17 cellular contexts compared by ENCODE assay signal in the genomic region with DNA sequence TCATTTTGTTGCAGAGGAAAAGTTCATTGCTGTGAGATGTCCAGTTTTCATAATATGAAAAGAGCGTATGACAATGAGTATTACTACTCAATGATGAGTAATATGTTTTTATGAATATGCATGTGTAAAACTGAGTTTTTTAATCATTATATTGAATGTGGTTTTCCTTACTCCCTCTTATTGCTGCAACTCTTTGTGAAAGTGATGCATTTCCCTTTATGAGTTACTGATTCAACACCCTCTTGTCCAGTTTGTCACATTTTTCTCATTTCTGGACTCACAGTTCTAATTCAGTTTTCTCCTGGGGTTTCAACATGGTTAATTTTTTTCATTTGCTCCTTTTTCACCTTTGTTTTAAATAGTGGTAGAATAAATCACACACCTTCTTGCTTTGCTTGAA. TPM values are rescaled to one million over a fixed set of nuclear protein-coding genes. Genes with fewer than 3 reads are reported as not detected.
DNase-seq lines count a peak whose midpoint lies in the region; ATAC-seq, FAIRE-seq and TF ChIP-seq lines count a peak whose summit lies in the region.
"Had no signal": no experiment of that assay in that cellular context is flagged by ENCODE, and none has a peak within 500 bp of the region (broad histone marks: within the 10 kb centered on the region; RNA-seq: fewer than 3 reads in every experiment).

No MANE protein-coding gene starts in this region.

- peak; percentile 72 for ATAC-seq in GM19395 (IDR thresholded peaks at IDR 0.05; ENCODE audit: unreplicated experiment)
- ATAC-seq in HG03097 (IDR thresholded peaks at IDR 0.05; ENCODE audit: low FRiP score, unreplicated experiment) = peak; percentile 75

- H3K4me3 ChIP-seq in endothelial cell of umbilical vein (replicated peaks in 1 of 3; ENCODE audit: insufficient read depth in 1 of 3, low read depth in 1 of 3, low read length in 3 of 3) (no peak overlapping the region), colonic mucosa (no peak overlapping the region)
- H3K4me3 ChIP-seq: SJSA1 had no signal

- CTCF ChIA-PET in endothelial cell of umbilical vein (lab: Charles Lee) = no interaction called here

- peaks cover 29 to 34% of the 10 kb centered on the region in 2 donors for H3K36me3 Mint-ChIP-seq in CD14-positive monocyte

- peak overlapping the region; percentile 19 to 99 (median 92) for H3K27ac Mint-ChIP-seq in CD14-positive monocyte
- H3K27ac Mint-ChIP-seq: immature natural killer cell had no signal

- peaks cover 7% of the 10 kb centered on the region for H3K4me1 ChIP-seq in endothelial cell of umbilical vein (ENCODE audit: control insufficient read depth, extremely low read depth, insufficient read depth, low read length)
- H3K4me1 ChIP-seq in colonic mucosa = no peaks in the 10 kb centered on the region
- H3K4me1 ChIP-seq: SJSA1 had no signal

- H3K27me3 Mint-ChIP-seq in CD14-positive monocyte (ENCODE audit: low read depth in 3 of 3) = peaks cover 0 to 1% (median 0%) of the 10 kb centered on the region in 3 donors

- FAIRE-seq in endothelial cell of umbilical vein (lab: Jason Lieb, UNC) = no peak
- FAIRE-seq: TTC549 had no signal

- no TSS peak for BruUV-seq in endothelial cell of umbilical vein (replicated peaks; lab: Mats Ljungman, UMichigan)

- H3K9ac ChIP-seq in endothelial cell of umbilical vein (replicated peaks; ENCODE audit: extremely low read depth, insufficient read depth, low read length) = no peak overlapping the region
- H3K9ac ChIP-seq in colonic mucosa (ENCODE audit: low read depth in 2 of 2, low read length in 2 of 2) = no peak overlapping the region

- no peaks in the 10 kb centered on the region for H3K36me3 ChIP-seq in endothelial cell of umbilical vein (ENCODE audit: control insufficient read depth in 2 of 2, extremely low read depth in 1 of 2, insufficient read depth in 2 of 2, low read length in 2 of 2)
- no peaks in the 10 kb centered on the region for H3K36me3 ChIP-seq in colonic mucosa
- H3K36me3 ChIP-seq: SJSA1 had no signal

- no peak overlapping the region for H3K4me3 Mint-ChIP-seq in CD14-positive monocyte
- H3K4me3 Mint-ChIP-seq: immature natural killer cell had no signal

- H4K20me1 ChIP-seq in endothelial cell of umbilical vein (replicated peaks; ENCODE audit: control insufficient read depth, extremely low read depth, insufficient read depth, low read length) = no peaks in the 10 kb centered on the region

- H3K27ac ChIP-seq in endothelial cell of umbilical vein (ENCODE audit: insufficient read depth, low read depth, low read length) (no peak overlapping the region), colonic mucosa (no peak overlapping the region)
- H3K27ac ChIP-seq: SJSA1 had no signal

- H3K27me3 ChIP-seq in endothelial cell of umbilical vein (ENCODE audit: control insufficient read depth in 2 of 2, insufficient read depth in 2 of 2, low read length in 2 of 2) = no peaks in the 10 kb centered on the region
- H3K27me3 ChIP-seq in colonic mucosa = no peaks in the 10 kb centered on the region
- H3K27me3 ChIP-seq: SJSA1 had no signal

- no peaks in the 10 kb centered on the region for H3K79me2 ChIP-seq in endothelial cell of umbilical vein (ENCODE audit: control insufficient read depth, insufficient read depth, low read length)

- intact Hi-C loops in CD14-positive monocyte (cut with micrococcal nuclease) (loop anchor here (5.0 kb wide), 3 partner anchors 41 to 354 kb away; no protein-coding TSS in a partner anchor), endothelial cell of umbilical vein (cut with micrococcal nuclease) (no loop called here), colonic mucosa (cut with DNase I) (no loop called here)

- no peak for DNase-seq in CD14-positive monocyte (ENCODE audit: low spot score)
- no peak for DNase-seq in endothelial cell of umbilical vein (ENCODE audit: low read depth, low spot score)
- no peak for DNase-seq in Kasumi-1 (lab: John Stamatoyannopoulos, UW)
- no peak for DNase-seq in NCI-H1105 treated with DMSO at 0.1 percent for 48 hours (lab: John Stamatoyannopoulos, UW)
- no peak for DNase-seq in T-helper 2 cell
- no peak for DNase-seq in colonic mucosa
- DNase-seq: DND-41; foreskin melanocyte; immature natural killer cell; NCI-H187; NCI-H82; stimulated activated CD4-positive, alpha-beta T cell treated with anti-CD3 and anti-CD28 coated beads, Interleukin-4, amount 100 ng/mL, for 24 hours; stimulated activated naive CD4-positive, alpha-beta T cell had no signal

- POLR2A ChIA-PET in endothelial cell of umbilical vein (lab: Charles Lee) = no interaction called here

- no peaks in the 10 kb centered on the region for H3K9me3 ChIP-seq in endothelial cell of umbilical vein (replicated peaks; ENCODE audit: control insufficient read depth, insufficient read depth, low read length)
- H3K9me3 ChIP-seq in colonic mucosa = no peaks in the 10 kb centered on the region

- no peak for TF ChIP-seq POLR2A in endothelial cell of umbilical vein (IDR thresholded peaks at IDR 0.05; ENCODE audit: low read depth, low read length)

- H3K9me3 Mint-ChIP-seq in CD14-positive monocyte = peaks cover 36 to 68% (median 61%) of the 10 kb centered on the region in 7 donors

- no peak overlapping the region for H3K4me2 ChIP-seq in endothelial cell of umbilical vein (ENCODE audit: insufficient read depth, low read length)

- peaks cover 27% of the 10 kb centered on the region for H3K4me1 Mint-ChIP-seq in CD14-positive monocyte
- H3K4me1 Mint-ChIP-seq: immature natural killer cell had no signal

- H2AFZ ChIP-seq in endothelial cell of umbilical vein (ENCODE audit: low read depth, low read length) = no peak overlapping the region

- TF ChIP-seq CTCF in CD14-positive monocyte (IDR thresholded peaks at IDR 0.05) (no peak), endothelial cell of umbilical vein (IDR thresholded peaks at IDR 0.05; ENCODE audit: extremely low read depth in 1 of 2, insufficient read depth in 1 of 2, low read depth in 1 of 2, low read length in 2 of 2) (no peak), colonic mucosa (IDR thresholded peaks at IDR 0.05) (no peak)

- dilution Hi-C loops in endothelial cell of umbilical vein (cut with MboI; ENCODE audit: extremely low pct_ligation_motif_present, low sequenced_read_pairs) = no loop called here

- H3K9me1 ChIP-seq in endothelial cell of umbilical vein (replicated peaks; ENCODE audit: control insufficient read depth, extremely low read depth, insufficient read depth, low read length) = no peaks in the 10 kb centered on the region

TF ChIP-seq in endothelial cell of umbilical vein, 7 proteins besides CTCF, POLR2A, EP300 and RAD21:
- TF ChIP-seq POLR2AphosphoS5 (IDR thresholded peaks at IDR 0.05; ENCODE audit: insufficient read depth, low read depth, low read length) = no peak
- peak; percentile 74 for TF ChIP-seq FOS (IDR thresholded peaks at IDR 0.05; ENCODE audit: borderline replicate concordance, insufficient read depth, low read length)

RNA-seq across cellular contexts. Expression of gene KCNJ15, which starts 35.2 kb away (rescaled TPM):
- 1 to 10 TPM; 4.5 to 8.0 TPM for polyA plus RNA-seq in CD14-positive monocyte
- 1.4 and 1.5 TPM in 2 replicates for total RNA-seq in endothelial cell of umbilical vein
- polyA plus RNA-seq in endothelial cell of umbilical vein = 1.5 and 2.4 TPM in 2 replicates
- polyA plus RNA-seq in endothelial cell of umbilical vein (2011; cell fraction: cytosol; rRNA removed) = 1.5 and 1.7 TPM in 2 replicates
- polyA plus RNA-seq in endothelial cell of umbilical vein (2011; cell fraction: nucleus; rRNA removed) = 0.55 and 0.63 TPM in 2 replicates
- 0.16 and 0.37 TPM in 2 replicates for polyA plus RNA-seq in endothelial cell of umbilical vein (2012)
- 1.0 and 5.6 TPM in 2 replicates for polyA minus RNA-seq in endothelial cell of umbilical vein
- not detected for polyA minus RNA-seq in endothelial cell of umbilical vein (2011; cell fraction: cytosol; rRNA and poly(A)+ RNA removed)
- 0.14 and 1.2 TPM in 2 replicates for polyA minus RNA-seq in endothelial cell of umbilical vein (2011; cell fraction: nucleus; rRNA and poly(A)+ RNA removed)
- total RNA-seq in colonic mucosa = under 1 TPM; 0.17 to 0.21 TPM
- polyA plus RNA-seq: immature natural killer cell had no signal

Comparison
In these comparisons a context has a peak if more than half of its experiments do, and no peak if none do; other contexts are left out.
1. intact Hi-C loops: an anchor here in CD14-positive monocyte (5.0 kb wide); none called in endothelial cell of umbilical vein and colonic mucosa.